In genomic region chr18:50287028-50287440, GRCh38 we compare ENCODE assay signal across 8 cellular contexts. TPM values are rescaled to one million over a fixed set of nuclear protein-coding genes. Genes with fewer than 3 reads are reported as not detected.
DNase-seq lines count a peak whose midpoint lies in the region; ATAC-seq, FAIRE-seq and TF ChIP-seq lines count a peak whose summit lies in the region.

No MANE protein-coding gene starts in this region.

- H3K9me3 ChIP-seq in A549 = no peaks in the 10 kb centered on the region

- no peak for TF ChIP-seq EP300 in A549 (IDR thresholded peaks at IDR 0.05)

- POLR2A ChIA-PET in A549 (lab: Yijun Ruan, JAX) = no interaction called here

- FAIRE-seq in A549 (lab: Jason Lieb, UNC) (no peak), GM12892 (lab: Jason Lieb, UNC) (no peak)

- H3K4me3 ChIP-seq in A549 = peak overlapping the region; percentile 70
- peak overlapping the region; percentile 72 for H3K4me3 ChIP-seq in astrocyte of the spinal cord (ENCODE audit: low read depth, low read length)

- CTCF ChIA-PET in A549 (lab: Yijun Ruan, JAX) = no interaction called here

- peaks cover 9% of the 10 kb centered on the region for H3K4me1 ChIP-seq in A549

- TF ChIP-seq POLR2A in A549 (IDR thresholded peaks at IDR 0.05; ENCODE audit: low read length) (no peak), GM12892 (IDR thresholded peaks at IDR 0.05; ENCODE audit: low read depth, low read length) (no peak)

- TF ChIP-seq CTCF in A549 (IDR thresholded peaks at IDR 0.05) (no peak), astrocyte of the spinal cord (IDR thresholded peaks at IDR 0.05; ENCODE audit: low read depth, low read length) (no peak)

- DNase-seq in A549 (ENCODE audit: low read depth in 1 of 2, low spot score in 1 of 2) (no peak), astrocyte of the spinal cord (ENCODE audit: low read depth, low spot score) (no peak), superior temporal gyrus (ENCODE audit: extremely low spot score) (peak; percentile 53), GM12892 (ENCODE audit: insufficient read length) (no peak), 8988T (no peak)

- H3K27ac ChIP-seq in A549 = peak overlapping the region; percentile 74 to 96
- H3K27ac ChIP-seq in layer of hippocampus (ENCODE audit: low read depth, low read length) = peak overlapping the region; percentile 85

- in situ Hi-C loops in astrocyte of the spinal cord (cut with HindIII; ENCODE audit: low sequenced_read_pairs) = no loop called here

- ATAC-seq in A549 (peak; percentile 1 to 5; a peak in 3 of 6 replicates), HG02571 (IDR thresholded peaks at IDR 0.05; ENCODE audit: unreplicated experiment) (peak; percentile 1), GM19463 (IDR thresholded peaks at IDR 0.05; ENCODE audit: unreplicated experiment) (no peak)

- no peaks in the 10 kb centered on the region for H3K27me3 ChIP-seq in layer of hippocampus (ENCODE audit: control insufficient read depth, insufficient read depth, low read length)

- no peak for TF ChIP-seq RAD21 in A549 (conservative IDR thresholded peaks at IDR 0.05 in 1 of 2, IDR thresholded peaks at IDR 0.05 in 1 of 2)

- peak overlapping the region; percentile 90 for H3K4me2 ChIP-seq in A549

- WGBS in A549 (ENCODE audit: missing lambda C conversion rate) = 1% methylated on average over 15 of the region's 27 CpGs

TF ChIP-seq in A549, 52 proteins besides CTCF, POLR2A, EP300 and RAD21:
- TF ChIP-seq FOSB (CRISPR knock-in tag; IDR thresholded peaks at IDR 0.05) = no peak
- TF ChIP-seq EHF (CRISPR knock-in tag; IDR thresholded peaks at IDR 0.05) = no peak
- TF ChIP-seq MYC (IDR thresholded peaks at IDR 0.05; ENCODE audit: borderline replicate concordance, low read length) = no peak
- TF ChIP-seq RARB (CRISPR knock-in tag; IDR thresholded peaks at IDR 0.05) = no peak
- no peak for TF ChIP-seq TFCP2L1 (CRISPR knock-in tag; IDR thresholded peaks at IDR 0.05)
- TF ChIP-seq HMGXB4 (CRISPR knock-in tag; IDR thresholded peaks at IDR 0.05; ENCODE audit: borderline replicate concordance) = no peak
- TF ChIP-seq CHD2 (IDR thresholded peaks at IDR 0.05; ENCODE audit: low read length, partially characterized antibody) = no peak
- TF ChIP-seq, protein P1, sequence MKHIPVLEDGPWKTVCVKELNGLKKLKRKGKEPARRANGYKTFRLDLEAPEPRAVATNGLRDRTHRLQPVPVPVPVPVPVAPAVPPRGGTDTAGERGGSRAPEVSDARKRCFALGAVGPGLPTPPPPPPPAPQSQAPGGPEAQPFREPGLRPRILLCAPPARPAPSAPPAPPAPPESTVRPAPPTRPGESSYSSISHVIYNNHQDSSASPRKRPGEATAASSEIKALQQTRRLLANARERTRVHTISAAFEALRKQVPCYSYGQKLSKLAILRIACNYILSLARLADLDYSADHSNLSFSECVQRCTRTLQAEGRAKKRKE (CRISPR knock-in tag; IDR thresholded peaks at IDR 0.05; ENCODE audit: low read depth) = no peak
- no peak for TF ChIP-seq ZC3H11A (IDR thresholded peaks at IDR 0.05)
- TF ChIP-seq JUN (IDR thresholded peaks at IDR 0.05) = no peak
- no peak for TF ChIP-seq ZNF302 (CRISPR knock-in tag; IDR thresholded peaks at IDR 0.05)
- TF ChIP-seq SREBF2 (IDR thresholded peaks at IDR 0.05) = no peak
- no peak for TF ChIP-seq RFX5 (IDR thresholded peaks at IDR 0.05)
- no peak for TF ChIP-seq HOXB5 (CRISPR knock-in tag; IDR thresholded peaks at IDR 0.05)
- TF ChIP-seq HEYL (CRISPR knock-in tag; IDR thresholded peaks at IDR 0.05) = no peak
- TF ChIP-seq, protein P2, sequence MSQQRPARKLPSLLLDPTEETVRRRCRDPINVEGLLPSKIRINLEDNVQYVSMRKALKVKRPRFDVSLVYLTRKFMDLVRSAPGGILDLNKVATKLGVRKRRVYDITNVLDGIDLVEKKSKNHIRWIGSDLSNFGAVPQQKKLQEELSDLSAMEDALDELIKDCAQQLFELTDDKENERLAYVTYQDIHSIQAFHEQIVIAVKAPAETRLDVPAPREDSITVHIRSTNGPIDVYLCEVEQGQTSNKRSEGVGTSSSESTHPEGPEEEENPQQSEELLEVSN (IDR thresholded peaks at IDR 0.05; ENCODE audit: borderline replicate concordance, low read depth) = no peak

RNA-seq across cellular contexts. Expression of gene CXXC1, which starts 0.5 kb away (rescaled TPM):
- polyA plus RNA-seq in A549 (2011; rRNA removed) (19.1 and 21.2 TPM in 2 replicates), A549 (2017; fragmentation: RNase III; extraction: RNeasy Plus Mini Kit Qiagen cat#74134 plus additional on column Dnase treatment) (51.2 to 57.4 TPM (median 54.3 TPM) in 3 replicates)
- polyA plus RNA-seq in A549 (2012; cell fraction: cytosol; rRNA removed) = 72.5 and 73.3 TPM in 2 replicates
- polyA plus RNA-seq in A549 (2012; cell fraction: nucleus; rRNA removed) = 287 and 335 TPM in 2 replicates
- polyA minus RNA-seq in A549 (2011; rRNA and poly(A)+ RNA removed) = 18.0 and 19.1 TPM in 2 replicates
- 108 TPM for polyA plus RNA-seq in GM12892 (2012; ENCODE audit: missing spikeins)

RNA-seq across cellular contexts. Expression of gene MBD1, which starts 5.7 kb away (rescaled TPM):
- polyA plus RNA-seq in A549 (2011; rRNA removed) (27.9 and 28.6 TPM in 2 replicates), A549 (2017; fragmentation: RNase III; extraction: RNeasy Plus Mini Kit Qiagen cat#74134 plus additional on column Dnase treatment) (26.7 to 28.6 TPM (median 28.0 TPM) in 3 replicates)
- 33.3 and 35.1 TPM in 2 replicates for polyA plus RNA-seq in A549 (2012; cell fraction: cytosol; rRNA removed)
- polyA plus RNA-seq in A549 (2012; cell fraction: nucleus; rRNA removed) = 99.0 and 119 TPM in 2 replicates
- polyA minus RNA-seq in A549 (2011; rRNA and poly(A)+ RNA removed) = 28.9 and 34.9 TPM in 2 replicates
- 47.7 TPM for polyA plus RNA-seq in GM12892 (2012; ENCODE audit: missing spikeins)

RNA-seq across cellular contexts. Expression of gene CFAP53, which starts 20.7 kb away (rescaled TPM):
- polyA plus RNA-seq in A549 (2011; rRNA removed) (0.38 and 0.66 TPM in 2 replicates), A549 (2017; fragmentation: RNase III; extraction: RNeasy Plus Mini Kit Qiagen cat#74134 plus additional on column Dnase treatment) (0.45 to 0.55 TPM (median 0.54 TPM) in 3 replicates)
- 0.18 and 0.21 TPM in 2 replicates for polyA plus RNA-seq in A549 (2012; cell fraction: cytosol; rRNA removed)
- polyA plus RNA-seq in A549 (2012; cell fraction: nucleus; rRNA removed) = 0.05 and 0.06 TPM in 2 replicates
- 0.12 and 0.19 TPM in 2 replicates for polyA minus RNA-seq in A549 (2011; rRNA and poly(A)+ RNA removed)
- polyA plus RNA-seq in GM12892 (2012; ENCODE audit: missing spikeins) = 0.23 TPM
